ENCODE assay signal across 8 cellular contexts in the genomic region with DNA sequence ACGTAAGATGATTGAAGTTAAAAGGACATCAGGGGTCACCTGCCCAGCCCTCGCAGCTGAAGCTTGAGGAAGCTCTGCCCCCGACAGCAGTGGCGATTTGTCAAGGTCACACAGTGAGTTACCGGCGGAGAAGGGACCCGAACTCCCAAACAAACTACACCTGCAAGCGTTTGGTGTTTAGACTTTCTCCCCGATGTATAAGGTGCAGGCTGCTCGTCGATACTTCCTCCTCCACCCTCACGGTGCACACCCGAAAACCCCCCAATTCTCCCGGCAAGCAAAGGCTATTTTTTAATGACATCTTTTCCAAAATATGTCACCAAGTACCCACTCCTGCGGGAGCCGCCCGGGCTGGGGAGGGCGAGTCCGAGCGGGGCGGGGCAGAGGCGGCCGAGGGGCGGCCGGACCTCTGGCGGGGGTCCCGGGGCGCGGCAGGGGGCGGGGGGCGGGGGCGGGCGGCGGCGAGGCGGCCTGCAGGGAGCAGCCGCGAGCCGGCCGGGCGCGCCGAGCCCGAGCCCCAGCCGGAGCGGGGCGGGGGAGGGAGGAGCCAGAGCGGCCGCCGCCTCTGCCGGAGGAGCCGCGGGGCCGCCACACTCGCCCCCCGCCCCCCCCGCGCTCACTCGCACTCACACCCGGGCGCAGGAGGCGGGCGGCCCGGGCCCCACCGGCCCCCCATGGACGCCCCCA. TPM values are rescaled to one million over a fixed set of nuclear protein-coding genes. Genes with fewer than 3 reads are reported as not detected.
DNase-seq lines count a peak whose midpoint lies in the region; TF ChIP-seq lines count a peak whose summit lies in the region.

THRA (plus strand) TSS at position 619 of the 687 bp plus-strand sequence. CDS start 11,524 bp downstream, outside the sequence.

- in situ Hi-C loops in endometrial microvascular endothelial cells (cut with HindIII; ENCODE audit: inconsistent ontology term, low pct_unique_long_range_greater_than_20kb, low sequenced_read_pairs) = no loop called here

- TF ChIP-seq CTCF in HFF-Myc (IDR thresholded peaks at IDR 0.05; ENCODE audit: low read depth, low read length, missing control alignments) = no peak

- peaks cover 18% of the 10 kb centered on the region for H3K4me1 ChIP-seq in mesodermal cell (ENCODE audit: control insufficient read depth, insufficient read depth, low read length, poor library complexity, severe bottlenecking)

- DNase-seq in ELR (ENCODE audit: low read depth) = peak; percentile 67
- no peak for DNase-seq in HFF-Myc (ENCODE audit: extremely low read depth, low read depth)
- peak; percentile 34 for DNase-seq in NCI-H510A treated with DMSO at 0.1 percent for 48 hours (lab: John Stamatoyannopoulos, UW)
- DNase-seq in activated T-cell treated with anti-CD3 and anti-CD28 coated beads for 24 hours (ENCODE audit: low read depth) = peak; percentile 57
- DNase-seq in stimulated activated CD8-positive, alpha-beta memory T cell treated with anti-CD3 and anti-CD28 coated beads, Interleukin-4, amount 100 ng/mL, for 48 hours = peak; percentile 70
- DNase-seq in GM19240 (ENCODE audit: insufficient read length, low spot score) = no peak

- 7 to 13% methylated on average over 13 to 16 of the region's 66 CpGs for WGBS in mesodermal cell (ENCODE audit: insufficient coverage in 2 of 2), 2 experiments

- H3K4me3 ChIP-seq in HFF-Myc (replicated peaks; ENCODE audit: low read depth, low read length) (peak within 1 kb of the TSS; percentile 88), mesodermal cell (ENCODE audit: extremely low read depth, insufficient read depth, low read length, poor library complexity, severe bottlenecking) (peak within 1 kb of the TSS; percentile 83)

- no peaks in the 10 kb centered on the region for H3K36me3 ChIP-seq in mesodermal cell (ENCODE audit: control insufficient read depth, insufficient read depth, low read length)

- H3K9me3 ChIP-seq in mesodermal cell (ENCODE audit: control insufficient read depth, low read length) = no peaks in the 10 kb centered on the region

- H3K27ac ChIP-seq in mesodermal cell (ENCODE audit: low read depth, low read length, severe bottlenecking) = peak within 1 kb of the TSS; percentile 29

RNA-seq across cellular contexts. Expression of gene THRA, which starts in this region (rescaled TPM):
- total RNA-seq in endometrial microvascular endothelial cells (ENCODE audit: inconsistent ontology term) = 17.8 TPM
- polyA plus RNA-seq in mesodermal cell (2013, experiment 1 of 2) = 20.7 TPM
- polyA plus RNA-seq in mesodermal cell (2013, experiment 2 of 2) = 21.5 TPM

Comparison
In these comparisons a context has a peak if more than half of its experiments do, and no peak if none do; other contexts are left out.
1. DNase-seq: peak in ELR (single experiment), NCI-H510A treated with DMSO at 0.1 percent for 48 hours (single experiment), activated T-cell treated with anti-CD3 and anti-CD28 coated beads for 24 hours (single experiment) and stimulated activated CD8-positive, alpha-beta memory T cell treated with anti-CD3 and anti-CD28 coated beads, Interleukin-4, amount 100 ng/mL, for 48 hours (single experiment); none in HFF-Myc (single experiment) and GM19240 (single experiment).